In the genomic region with DNA sequence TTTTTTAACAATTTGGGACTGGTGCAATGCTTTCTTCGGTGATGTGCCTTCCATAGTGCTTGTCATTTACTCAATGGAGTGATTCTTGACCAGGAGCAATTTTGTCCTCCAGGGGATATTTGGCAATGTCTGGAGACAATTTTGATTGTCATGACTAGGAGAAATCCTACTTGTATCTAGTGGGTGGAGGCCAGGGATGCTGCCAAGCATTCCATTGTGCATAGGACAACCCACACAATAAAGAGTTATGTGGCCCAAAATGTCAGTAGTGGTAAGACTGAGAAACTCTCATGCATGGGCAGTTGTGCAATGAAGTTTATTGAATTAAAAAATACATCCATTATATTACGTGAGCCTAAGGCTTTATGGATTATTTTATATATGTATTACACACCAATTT, we compare ENCODE assay signal across 1 cellular context.
TF ChIP-seq lines count a peak whose summit lies in the region.

No MANE protein-coding gene starts in this region.

TF ChIP-seq in A549, 52 proteins besides CTCF, POLR2A, EP300 and RAD21 (continued from another document):
- TF ChIP-seq, protein P1, sequence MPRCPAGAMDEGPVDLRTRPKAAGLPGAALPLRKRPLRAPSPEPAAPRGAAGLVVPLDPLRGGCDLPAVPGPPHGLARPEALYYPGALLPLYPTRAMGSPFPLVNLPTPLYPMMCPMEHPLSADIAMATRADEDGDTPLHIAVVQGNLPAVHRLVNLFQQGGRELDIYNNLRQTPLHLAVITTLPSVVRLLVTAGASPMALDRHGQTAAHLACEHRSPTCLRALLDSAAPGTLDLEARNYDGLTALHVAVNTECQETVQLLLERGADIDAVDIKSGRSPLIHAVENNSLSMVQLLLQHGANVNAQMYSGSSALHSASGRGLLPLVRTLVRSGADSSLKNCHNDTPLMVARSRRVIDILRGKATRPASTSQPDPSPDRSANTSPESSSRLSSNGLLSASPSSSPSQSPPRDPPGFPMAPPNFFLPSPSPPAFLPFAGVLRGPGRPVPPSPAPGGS (IDR thresholded peaks at IDR 0.05): no peak
